22 cellular contexts compared by ENCODE assay signal in the genomic region with DNA sequence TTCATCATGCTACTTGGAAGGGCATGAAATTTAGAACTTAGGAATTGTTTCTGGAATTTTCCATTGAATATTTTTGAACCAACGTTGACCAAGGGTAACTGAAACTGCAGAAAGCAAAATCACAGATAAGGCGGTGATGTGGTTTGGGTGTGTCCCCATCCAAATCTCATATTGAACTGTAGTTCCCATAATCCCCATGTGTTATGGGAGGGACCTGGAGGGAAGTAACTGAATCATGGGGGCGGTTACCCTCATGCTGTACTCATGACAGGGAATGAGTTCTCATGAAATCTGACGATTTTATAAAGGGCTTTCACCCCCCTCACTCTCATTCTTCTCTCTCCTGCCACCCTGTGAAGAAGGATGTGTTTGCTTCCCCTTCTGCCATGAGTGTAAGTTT.
"Had no signal": no experiment of that assay in that cellular context is flagged by ENCODE, and none has a peak within 500 bp of the region (broad histone marks: within the 10 kb centered on the region; RNA-seq: fewer than 3 reads in every experiment).

No MANE protein-coding gene starts in this region.

- H3K9me3 ChIP-seq: SK-N-SH had no signal

- FAIRE-seq: HepG2 had no signal

- H3K4me2 ChIP-seq: KMS-11, SK-N-SH had no signal

- H3K9ac ChIP-seq: KMS-11, SK-N-SH had no signal

- DNase-seq: IMR-90, Kasumi-1, MM.1S, MV-4-11, NCI-H1048, NCI-H1105, NCI-H1417, NCI-H1436 treated with DMSO at 0.1 percent for 48 hours, NCI-H1694, NCI-H187 treated with DMSO at 0.1 percent for 48 hours, NCI-H2029 treated with DMSO at 0.1 percent for 48 hours, NCI-H2171 treated with DMSO at 0.1 percent for 48 hours, NCI-H524, NCI-H526 treated with DMSO at 0.1 percent for 48 hours, NCI-H748 treated with DMSO at 0.1 percent for 48 hours, SHP77, SK-N-SH, SW 1271, T-cell had no signal

- H3K27ac ChIP-seq: KMS-11, RWPE1 had no signal
